10 cellular contexts compared by ENCODE assay signal in the genomic region with DNA sequence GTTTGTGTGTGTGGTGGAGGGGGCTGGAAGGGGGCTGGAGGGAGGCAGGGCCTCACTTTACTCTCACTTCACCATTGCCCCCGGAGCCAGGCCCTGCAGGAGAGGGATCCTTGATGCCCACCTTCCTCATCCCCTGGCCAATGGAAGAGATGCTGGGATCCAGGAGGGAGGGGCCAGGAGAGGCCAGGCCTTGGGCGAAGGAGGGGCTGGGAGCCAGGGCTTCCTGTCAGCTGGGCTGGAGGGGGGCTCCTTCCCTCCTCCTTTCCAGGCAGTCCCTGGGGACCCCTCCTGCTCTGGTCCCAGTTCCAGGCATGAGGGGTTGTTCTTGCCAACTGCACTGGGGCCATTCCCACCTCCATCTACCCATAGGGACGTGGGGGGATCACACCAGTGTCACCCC. TPM values are rescaled to one million over a fixed set of nuclear protein-coding genes. Genes with fewer than 3 reads are reported as not detected.
A peak's percentile ranks its signal among the peaks of the same experiment; 100 is the strongest.
DNase-seq lines count a peak whose midpoint lies in the region; ATAC-seq and TF ChIP-seq lines count a peak whose summit lies in the region.
"Had no signal": no experiment of that assay in that cellular context is flagged by ENCODE, and none has a peak within 500 bp of the region (broad histone marks: within the 10 kb centered on the region; RNA-seq: fewer than 3 reads in every experiment).

No MANE protein-coding gene starts in this region.

- H3K79me1 ChIP-seq in mesendoderm (ENCODE audit: low read length) = peaks cover 44% of the 10 kb centered on the region

- H2BK5ac ChIP-seq in mesendoderm (ENCODE audit: low read length) = no peak overlapping the region

- no peak overlapping the region for H3K4ac ChIP-seq in mesendoderm (ENCODE audit: low read depth, low read length)

- ATAC-seq in HG03135 (IDR thresholded peaks at IDR 0.05; ENCODE audit: unreplicated experiment) (no peak), HG03521 (IDR thresholded peaks at IDR 0.05; ENCODE audit: unreplicated experiment) (no peak)
- ATAC-seq: effector memory CD8-positive, alpha-beta T cell had no signal

- no peak overlapping the region for H2AK5ac ChIP-seq in mesendoderm (ENCODE audit: low read length)

- H3K27me3 Mint-ChIP-seq in chondrocyte (ENCODE audit: low read depth) = no peaks in the 10 kb centered on the region
- H3K27me3 Mint-ChIP-seq: effector memory CD8-positive, alpha-beta T cell had no signal

- no peak overlapping the region for H2BK15ac ChIP-seq in mesendoderm (replicated peaks; ENCODE audit: low read depth)

- H3K79me2 ChIP-seq in mesendoderm (ENCODE audit: control insufficient read depth, insufficient read depth, low read length) = peaks cover 83% of the 10 kb centered on the region

- no peak overlapping the region for H4K5ac ChIP-seq in mesendoderm (ENCODE audit: low read length)

- H3K4me1 Mint-ChIP-seq in chondrocyte (ENCODE audit: low read depth) = no peaks in the 10 kb centered on the region

- H3K27ac Mint-ChIP-seq in chondrocyte (ENCODE audit: unreplicated experiment) = no peak overlapping the region
- H3K27ac Mint-ChIP-seq: effector memory CD8-positive, alpha-beta T cell had no signal

- peaks cover 34% of the 10 kb centered on the region for H3K4me1 ChIP-seq in mesendoderm (ENCODE audit: control insufficient read depth, low read depth, low read length)
- no peaks in the 10 kb centered on the region for H3K4me1 ChIP-seq in urinary bladder (ENCODE audit: insufficient read depth)

- H3K23ac ChIP-seq in mesendoderm (ENCODE audit: low read length) = no peak overlapping the region

- DNase-seq in NCI-H2227 (lab: John Stamatoyannopoulos, UW; ENCODE audit: unreplicated experiment) (peak; percentile 45), NCI-H2227 treated with DMSO at 0.1 percent for 48 hours (lab: John Stamatoyannopoulos, UW) (no peak), chondrocyte (ENCODE audit: low spot score) (no peak), mesendoderm (no peak), foreskin melanocyte (no peak)
- DNase-seq: effector memory CD8-positive, alpha-beta T cell; SHP77 treated with DMSO at 0.1 percent for 48 hours had no signal

- H3K4me3 ChIP-seq in mesendoderm (ENCODE audit: low read length) (no peak overlapping the region), urinary bladder (ENCODE audit: low read depth, low read length) (no peak overlapping the region)

- WGBS in mesendoderm (ENCODE audit: extremely low coverage, insufficient coverage, low lambda C conversion rate) = no CpG with 5 or more reads among the region's 3 CpGs
- WGBS in urinary bladder = 25% methylated on average over 3 of the region's 3 CpGs

- H3K18ac ChIP-seq in mesendoderm (ENCODE audit: low read length) = no peak overlapping the region

- TF ChIP-seq CTCF in chondrocyte (IDR thresholded peaks at IDR 0.05) = no peak

- H3K36me3 ChIP-seq in mesendoderm (ENCODE audit: control insufficient read depth, insufficient read depth, low read length) (no peaks in the 10 kb centered on the region), urinary bladder (ENCODE audit: insufficient read depth) (no peaks in the 10 kb centered on the region)

- no peaks in the 10 kb centered on the region for H3K36me3 Mint-ChIP-seq in chondrocyte (ENCODE audit: low read depth)

- no peak overlapping the region for H3K27ac ChIP-seq in mesendoderm (ENCODE audit: low read depth, low read length)
- peak overlapping the region; percentile 58 for H3K27ac ChIP-seq in urinary bladder (ENCODE audit: low read depth)

- peak overlapping the region; percentile 62 for H3K56ac ChIP-seq in mesendoderm (ENCODE audit: low read length)

- H3K27me3 ChIP-seq in mesendoderm (ENCODE audit: insufficient read depth, low read length, poor library complexity) = no peaks in the 10 kb centered on the region

- no peak overlapping the region for H2BK120ac ChIP-seq in mesendoderm (ENCODE audit: low read depth, low read length)

- H3K9me3 Mint-ChIP-seq in chondrocyte (ENCODE audit: low read depth) = no peaks in the 10 kb centered on the region
- H3K9me3 Mint-ChIP-seq: effector memory CD8-positive, alpha-beta T cell had no signal

- peak overlapping the region; percentile 2 for H3K9ac ChIP-seq in mesendoderm (ENCODE audit: low read length)

- H3K4me3 Mint-ChIP-seq in chondrocyte (ENCODE audit: unreplicated experiment) = peak overlapping the region; percentile 93
- H3K4me3 Mint-ChIP-seq: effector memory CD8-positive, alpha-beta T cell had no signal

- H3K4me2 ChIP-seq in mesendoderm (ENCODE audit: low read length) = no peak overlapping the region

- H4K8ac ChIP-seq in mesendoderm (ENCODE audit: low read depth, low read length) = no peak overlapping the region

RNA-seq across cellular contexts. Expression of a gene that starts 5.7 kb away (rescaled TPM):
- total RNA-seq in chondrocyte (61.6 to 86.7 TPM (median 61.8 TPM) in 3 replicates), urinary bladder (19.0 TPM)
- 8.1 TPM for polyA plus RNA-seq in mesendoderm (2013, experiment 1 of 2)
- polyA plus RNA-seq in mesendoderm (2013, experiment 2 of 2) = 8.0 TPM
- polyA plus RNA-seq in urinary bladder = 44.8 TPM

RNA-seq across cellular contexts. Expression of a gene that starts 36.7 kb away (rescaled TPM):
- total RNA-seq in chondrocyte (not detected in 3 replicates), urinary bladder (3.4 TPM)
- 0.11 TPM for polyA plus RNA-seq in mesendoderm (2013, experiment 1 of 2)
- 0.08 TPM for polyA plus RNA-seq in mesendoderm (2013, experiment 2 of 2)
- polyA plus RNA-seq in urinary bladder = 15.8 TPM
